Comparison of ENCODE assay signal across 12 cellular contexts in the genomic region with DNA sequence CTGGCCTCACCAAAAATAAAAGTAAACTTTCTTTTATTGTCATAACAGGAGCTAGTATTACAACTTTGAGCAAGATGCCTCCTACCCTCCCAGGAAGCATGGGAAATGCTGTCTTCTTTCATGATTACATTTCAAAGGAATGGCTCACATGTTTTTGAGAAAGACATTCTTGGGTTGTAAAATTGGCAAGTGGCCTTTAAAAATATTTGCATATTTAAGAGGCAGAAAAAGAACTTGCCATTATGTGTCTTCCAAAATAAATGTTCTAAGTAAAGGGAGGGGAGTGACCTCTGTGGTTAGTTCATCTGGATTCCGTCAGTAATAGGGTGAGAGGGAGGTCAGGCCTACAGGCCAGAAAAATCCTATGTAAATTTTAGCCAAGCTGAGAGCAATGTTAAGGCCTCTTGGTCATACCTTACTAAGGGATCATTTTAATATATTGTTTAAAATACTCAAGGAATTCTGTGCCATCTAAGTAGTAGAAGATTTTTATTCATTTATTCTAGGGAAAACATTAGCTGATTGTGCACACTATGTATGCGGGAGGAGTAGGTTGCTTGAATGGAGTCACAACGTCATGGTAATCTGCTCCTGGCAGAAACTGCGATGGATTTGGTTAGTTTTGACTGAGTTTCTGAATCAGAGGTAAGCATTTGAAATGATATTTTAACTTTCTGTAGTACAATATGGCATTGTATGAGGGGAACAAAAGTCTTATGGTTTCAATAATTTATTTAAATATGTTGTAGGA.
DNase-seq lines count a peak whose midpoint lies in the region; ATAC-seq and TF ChIP-seq lines count a peak whose summit lies in the region.
"Had no signal": no experiment of that assay in that cellular context is flagged by ENCODE, and none has a peak within 500 bp of the region (broad histone marks: within the 10 kb centered on the region; RNA-seq: fewer than 3 reads in every experiment).

No MANE protein-coding gene starts in this region.

- DNase-seq in AG10803 (ENCODE audit: low read depth) (peak; percentile 17), NCI-H1048 (lab: John Stamatoyannopoulos, UW) (peak; percentile 15), cardiac fibroblast (ENCODE audit: low read depth in 2 of 2) (peak; percentile 86 to 90), medulla oblongata (ENCODE audit: extremely low spot score) (peak; percentile 28), NCI-H69 (lab: John Stamatoyannopoulos, UW) (no peak), SHP77 treated with DMSO at 0.1 percent for 48 hours (lab: John Stamatoyannopoulos, UW) (no peak), body of pancreas (no peak), RPMI8226 (no peak)
- DNase-seq: anterior cingulate cortex, esophagus squamous epithelium, left ventricle myocardium superior had no signal

- H3K27me3 ChIP-seq in body of pancreas: no peaks in the 10 kb centered on the region
- H3K27me3 ChIP-seq: esophagus squamous epithelium had no signal

- intact Hi-C loops in body of pancreas (cut with DNase I): no loop called here

- H3K36me3 ChIP-seq in body of pancreas (replicated peaks in 1 of 2; ENCODE audit: insufficient read depth in 1 of 2, low read depth in 2 of 2): no peaks in the 10 kb centered on the region
- H3K36me3 ChIP-seq: esophagus squamous epithelium had no signal

- TF ChIP-seq POLR2A in body of pancreas (IDR thresholded peaks at IDR 0.05): no peak

- no peaks in the 10 kb centered on the region for H3K9me3 ChIP-seq in body of pancreas
- H3K9me3 ChIP-seq: esophagus squamous epithelium had no signal

- no peak overlapping the region for H3K27ac ChIP-seq in body of pancreas
- H3K27ac ChIP-seq: parathyroid adenoma had no signal

- WGBS in body of pancreas, 2 donors: 58 to 74% methylated on average over 4 of the region's 4 CpGs

- H3K4me3 ChIP-seq in AG10803 (ENCODE audit: low read length): no peak overlapping the region
- no peak overlapping the region for H3K4me3 ChIP-seq in cardiac fibroblast (replicated peaks in 1 of 2; ENCODE audit: low read depth in 2 of 2, low read length in 2 of 2)
- H3K4me3 ChIP-seq in body of pancreas: no peak overlapping the region
- H3K4me3 ChIP-seq: esophagus squamous epithelium had no signal

- no peak for ATAC-seq in body of pancreas
- ATAC-seq: left ventricle myocardium superior had no signal

- TF ChIP-seq CTCF in AG10803 (conservative IDR thresholded peaks at IDR 0.05; ENCODE audit: low read length) (no peak), cardiac fibroblast (IDR thresholded peaks at IDR 0.05; ENCODE audit: low read depth, low read length) (no peak), body of pancreas (IDR thresholded peaks at IDR 0.05) (no peak)

- H3K4me1 ChIP-seq in body of pancreas: no peaks in the 10 kb centered on the region
- H3K4me1 ChIP-seq: esophagus squamous epithelium, parathyroid adenoma had no signal

Comparison
In these comparisons a context has a peak if more than half of its experiments do, and no peak if none do; other contexts are left out.
1. DNase-seq: peak in AG10803 (single experiment), NCI-H1048 (single experiment), cardiac fibroblast (2 of 2) and medulla oblongata (single experiment); none in NCI-H69 (single experiment), SHP77 treated with DMSO at 0.1 percent for 48 hours (single experiment), body of pancreas (0 of 4) and RPMI8226 (single experiment).